Comparison of ENCODE assay signal across 9 cellular contexts in the genomic region with DNA sequence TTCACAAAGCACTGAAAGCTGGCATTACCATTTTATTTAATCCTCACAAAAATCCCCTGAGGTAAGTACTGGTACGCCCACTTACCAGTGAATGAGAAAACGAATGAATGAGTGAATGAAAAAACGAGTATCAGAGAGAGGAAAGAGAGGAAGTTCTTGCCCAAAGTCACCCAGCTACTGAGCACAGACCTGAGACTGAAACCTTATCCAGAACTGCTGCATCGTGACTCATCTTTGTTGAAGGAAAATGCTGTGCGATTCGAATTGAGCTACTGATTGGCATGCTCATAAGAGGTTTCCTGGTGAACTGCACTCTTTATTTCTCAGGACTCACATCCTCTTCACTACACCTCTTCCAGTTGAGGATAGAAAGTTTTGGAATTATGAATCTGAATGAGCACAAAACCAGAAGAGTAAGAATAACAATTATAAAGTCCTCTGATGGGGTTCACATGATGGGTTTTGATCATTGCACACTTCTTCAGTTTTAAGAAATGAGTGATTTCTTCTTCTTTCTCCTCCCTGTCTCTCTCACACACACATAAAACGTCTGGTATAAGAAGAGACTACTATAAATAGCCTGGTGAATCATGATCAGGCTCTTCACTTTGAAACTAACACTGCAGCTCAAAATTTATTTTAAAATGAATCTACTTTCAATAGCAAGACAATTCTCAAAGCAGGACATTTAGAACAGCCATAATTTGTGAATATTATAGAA. TPM values are rescaled to one million over a fixed set of nuclear protein-coding genes. Genes with fewer than 3 reads are reported as not detected.
DNase-seq lines count a peak whose midpoint lies in the region; ATAC-seq and TF ChIP-seq lines count a peak whose summit lies in the region.
"Had no signal": no experiment of that assay in that cellular context is flagged by ENCODE, and none has a peak within 500 bp of the region (broad histone marks: within the 10 kb centered on the region; RNA-seq: fewer than 3 reads in every experiment).

No MANE protein-coding gene starts in this region.

- no peaks in the 10 kb centered on the region for H3K9me3 ChIP-seq in tibial artery
- H3K9me3 ChIP-seq: thoracic aorta had no signal

- H3K4me1 Mint-ChIP-seq in activated T-helper 17 cell treated with anti-CD3 and anti-CD28 coated beads, Interleukin-2, amount 50 U/mL, for 72 hours, result peaks cover 70% of the 10 kb centered on the region
- H3K4me1 Mint-ChIP-seq in memory B cell, result peaks cover 34% of the 10 kb centered on the region

- H3K4me3 ChIP-seq in tibial artery, result no peak overlapping the region
- H3K4me3 ChIP-seq: thoracic aorta had no signal

- H3K36me3 ChIP-seq in tibial artery, result no peaks in the 10 kb centered on the region
- H3K36me3 ChIP-seq: thoracic aorta had no signal

- peak overlapping the region; percentile 64 for H3K4me3 Mint-ChIP-seq in activated T-helper 17 cell treated with anti-CD3 and anti-CD28 coated beads, Interleukin-2, amount 50 U/mL, for 72 hours
- peak overlapping the region; percentile 7 for H3K4me3 Mint-ChIP-seq in memory B cell

- no peak overlapping the region for H3K27ac ChIP-seq in tibial artery
- H3K27ac ChIP-seq: thoracic aorta had no signal

- no peaks in the 10 kb centered on the region for H3K27me3 Mint-ChIP-seq in activated T-helper 17 cell treated with anti-CD3 and anti-CD28 coated beads, Interleukin-2, amount 50 U/mL, for 72 hours
- no peaks in the 10 kb centered on the region for H3K27me3 Mint-ChIP-seq in memory B cell

- no peaks in the 10 kb centered on the region for H3K27me3 ChIP-seq in tibial artery

- peak overlapping the region; percentile 87 for H3K27ac Mint-ChIP-seq in activated T-helper 17 cell treated with anti-CD3 and anti-CD28 coated beads, Interleukin-2, amount 50 U/mL, for 72 hours
- no peak overlapping the region for H3K27ac Mint-ChIP-seq in memory B cell

- peaks cover 95% of the 10 kb centered on the region for H3K36me3 Mint-ChIP-seq in activated T-helper 17 cell treated with anti-CD3 and anti-CD28 coated beads, Interleukin-2, amount 50 U/mL, for 72 hours (ENCODE audit: low read depth)
- H3K36me3 Mint-ChIP-seq in memory B cell, result peaks cover 3% of the 10 kb centered on the region

- intact Hi-C loops in tibial artery (cut with DNase I; ENCODE audit: low total_unique reads), result no loop called here

- H3K9me3 Mint-ChIP-seq in activated T-helper 17 cell treated with anti-CD3 and anti-CD28 coated beads, Interleukin-2, amount 50 U/mL, for 72 hours, result no peaks in the 10 kb centered on the region
- H3K9me3 Mint-ChIP-seq in memory B cell, result no peaks in the 10 kb centered on the region

- TF ChIP-seq CTCF in tibial artery (IDR thresholded peaks at IDR 0.05), result no peak

- DNase-seq in AG08396 (ENCODE audit: low spot score) (peak; percentile 47), memory B cell (ENCODE audit: low spot score in 2 of 2) (no peak), NCI-H2227 treated with DMSO at 0.1 percent for 48 hours (lab: John Stamatoyannopoulos, UW) (no peak), GF-D8 (lab: John Stamatoyannopoulos, UW) (no peak), tibial artery (no peak)

- H3K4me1 ChIP-seq in tibial artery, result peaks cover 0 to 9% (median 0%) of the 10 kb centered on the region in 4 donors

- ATAC-seq in GM19438 (IDR thresholded peaks at IDR 0.05; ENCODE audit: low read depth, unreplicated experiment) (peak; percentile 39), HG03575 (IDR thresholded peaks at IDR 0.05; ENCODE audit: extremely low read depth, insufficient number of reproducible peaks, low FRiP score, unreplicated experiment) (peak; percentile 29), memory B cell (ENCODE audit: low read depth) (no peak)
- peak; percentile 64 for ATAC-seq in activated T-helper 17 cell treated with anti-CD3 and anti-CD28 coated beads, Interleukin-2, amount 50 U/mL, for 72 hours (replicated peaks)

RNA-seq across cellular contexts. Expression of a gene that starts 32.1 kb away (rescaled TPM):
- 10 to 100 TPM; 57.4 to 63.3 TPM for total RNA-seq in activated T-helper 17 cell treated with anti-CD3 and anti-CD28 coated beads, Interleukin-2, amount 50 U/mL, for 72 hours
